13 cellular contexts compared by ENCODE assay signal in the genomic region with DNA sequence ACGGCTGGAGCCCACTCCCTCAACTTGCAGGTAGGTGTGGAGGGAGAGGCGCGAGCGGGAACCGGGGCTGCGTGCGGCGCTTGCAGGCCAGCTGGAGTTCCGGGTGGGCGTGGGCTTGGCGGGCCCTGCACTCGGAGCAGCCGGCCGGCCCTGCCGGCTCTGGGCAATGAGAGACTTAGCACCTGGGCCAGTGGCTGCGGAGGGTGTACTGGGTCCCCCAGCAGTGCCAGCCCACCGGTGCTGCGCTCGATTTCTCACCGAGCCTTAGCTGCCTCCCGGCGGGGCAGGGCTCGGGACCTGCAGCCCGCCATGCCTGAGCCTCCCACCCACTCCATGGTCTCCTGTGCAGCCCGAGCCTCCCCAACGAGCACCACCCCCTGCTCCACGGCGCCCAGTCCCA. TPM values are rescaled to one million over a fixed set of nuclear protein-coding genes. Genes with fewer than 3 reads are reported as not detected.
"Had no signal": no experiment of that assay in that cellular context is flagged by ENCODE, and none has a peak within 500 bp of the region (broad histone marks: within the 10 kb centered on the region; RNA-seq: fewer than 3 reads in every experiment).

No MANE protein-coding gene starts in this region.

RNA-seq across cellular contexts. Expression of gene SSMEM1, which starts 22.3 kb away (rescaled TPM):
- total RNA-seq: stomach, subcutaneous adipose tissue, suprapubic skin, temporal lobe, thoracic aorta, thyroid gland, tibial nerve, transverse colon, upper lobe of left lung, upper lobe of right lung, ureter, urinary bladder, vagina had no signal
- polyA plus RNA-seq: stomach, urinary bladder had no signal

RNA-seq across cellular contexts. Expression of gene CPA2, which starts 36.7 kb away (rescaled TPM):
- total RNA-seq: subcutaneous adipose tissue, suprapubic skin, temporal lobe, thyroid gland, upper lobe of right lung, ureter, urinary bladder, vagina had no signal
